ENCODE assay signal across 8 cellular contexts in genomic region chr1:36149237-36149972, GRCh38. TPM values are rescaled to one million over a fixed set of nuclear protein-coding genes. Genes with fewer than 3 reads are reported as not detected.
A peak's percentile ranks its signal among the peaks of the same experiment; 100 is the strongest.
DNase-seq lines count a peak whose midpoint lies in the region; ATAC-seq and TF ChIP-seq lines count a peak whose summit lies in the region.

Gene TRAPPC3 (minus strand): TSS chr1:36149486. CDS start chr1:36149378, 108 bp downstream.

- DNase-seq in AG08396 (ENCODE audit: low spot score): peak; percentile 98
- DNase-seq in NCI-H2196 treated with DMSO at 0.1 percent for 48 hours (lab: John Stamatoyannopoulos, UW; ENCODE audit: unreplicated experiment): peak; percentile 99
- DNase-seq in breast epithelium (ENCODE audit: low spot score in 2 of 2): peak; percentile 99 to 100

- H3K36me3 ChIP-seq in breast epithelium: no peaks in the 10 kb centered on the region

- H3K4me3 ChIP-seq in breast epithelium (peak within 1 kb of the TSS; percentile 79 to 88 (median 87)), iPS-18c (ENCODE audit: insufficient read depth, low read depth, low read length) (peak within 1 kb of the TSS; percentile 91), skin epidermis (peak within 1 kb of the TSS; percentile 64 to 77 (median 71))

- peaks cover 11 to 27% of the 10 kb centered on the region in 2 donors for H3K4me1 ChIP-seq in breast epithelium

- TF ChIP-seq CTCF in VCaP (conservative IDR thresholded peaks at IDR 0.05): peak; percentile 95
- TF ChIP-seq CTCF in breast epithelium (IDR thresholded peaks at IDR 0.05): peak; percentile 87 to 99 (median 99)

- intact Hi-C loops in breast epithelium (cut with DNase I; ENCODE audit: low total_unique reads): no loop called here

- ATAC-seq in GM18873 (IDR thresholded peaks at IDR 0.05; ENCODE audit: low FRiP score, unreplicated experiment) (peak; percentile 92), HG03139 (IDR thresholded peaks at IDR 0.05; ENCODE audit: unreplicated experiment) (peak; percentile 87)

- H3K27ac ChIP-seq in VCaP (peak within 1 kb of the TSS; percentile 80), breast epithelium (peak within 1 kb of the TSS; percentile 94 to 98), skin epidermis (peak within 1 kb of the TSS; percentile 32 to 99 (median 95))

- H3K9me3 ChIP-seq in breast epithelium (no peaks in the 10 kb centered on the region), iPS-18c (ENCODE audit: control insufficient read depth, insufficient read depth, low read length) (peaks cover 3% of the 10 kb centered on the region)

- no peaks in the 10 kb centered on the region for H3K27me3 ChIP-seq in breast epithelium

- peak; percentile 89 for TF ChIP-seq POLR2A in breast epithelium (IDR thresholded peaks at IDR 0.05)

RNA-seq across cellular contexts. Expression of gene TRAPPC3, which starts in this region (rescaled TPM):
- 100 to 1,000 TPM; 107 to 118 (median 116) TPM for total RNA-seq in breast epithelium

Comparison
In these comparisons a context has a peak if more than half of its experiments do, and no peak if none do; other contexts are left out.
1. Peak in every context shown above with its lines: DNase-seq, ATAC-seq, H3K4me3 ChIP-seq and H3K27ac ChIP-seq.